22 cellular contexts compared by ENCODE assay signal in the genomic region with DNA sequence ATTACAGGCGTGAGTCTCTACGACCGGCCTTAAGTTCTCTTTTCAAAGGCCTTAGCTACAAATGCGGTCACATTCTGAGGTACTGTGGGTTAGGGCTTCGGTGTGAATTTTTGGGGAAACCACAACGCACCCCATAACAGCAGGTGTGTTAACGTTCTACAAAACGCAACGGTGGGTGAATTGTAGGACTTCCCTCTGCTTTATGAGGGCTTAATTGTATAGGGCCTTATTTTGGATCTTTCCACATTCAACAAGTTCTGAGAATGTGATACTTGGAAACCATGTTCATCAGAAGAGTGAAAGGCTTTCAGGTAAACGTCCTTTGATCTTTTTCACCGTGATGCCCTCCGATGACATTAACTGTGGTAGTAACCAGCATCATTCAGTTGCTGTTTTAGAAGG.
DNase-seq lines count a peak whose midpoint lies in the region; ATAC-seq and TF ChIP-seq lines count a peak whose summit lies in the region.
"Had no signal": no experiment of that assay in that cellular context is flagged by ENCODE, and none has a peak within 500 bp of the region (broad histone marks: within the 10 kb centered on the region; RNA-seq: fewer than 3 reads in every experiment).

No MANE protein-coding gene starts in this region.

- H3K27me3 ChIP-seq in PC-9 (ENCODE audit: insufficient read depth, low read depth) = no peaks in the 10 kb centered on the region
- H3K27me3 ChIP-seq: dorsolateral prefrontal cortex had no signal

- no peak overlapping the region for H3K4me2 ChIP-seq in PC-9

- peaks cover 31% of the 10 kb centered on the region for H3K36me3 Mint-ChIP-seq in activated CD4-positive, alpha-beta memory T cell treated with anti-CD3 and anti-CD28 coated beads, Interleukin-2, amount 10 ng/mL, durations not matched to agents 7 days and 5 days (ENCODE audit: low read depth)
- H3K36me3 Mint-ChIP-seq in activated naive CD8-positive, alpha-beta T cell treated with anti-CD3 and anti-CD28 coated beads, Interleukin-2, amount 50 U/mL, for 24 hours (ENCODE audit: low read depth) = peaks cover 12% of the 10 kb centered on the region

- TF ChIP-seq CTCF in PC-9 (conservative IDR thresholded peaks at IDR 0.05) = no peak

- POLR2A ChIA-PET in activated CD4-positive, alpha-beta memory T cell treated with anti-CD3 and anti-CD28 coated beads, Interleukin-2, amount 10 ng/mL, durations not matched to agents 7 days and 5 days (lab: Charles Lee) = interaction anchor here (1.0 to 1.6 kb wide), 6 partner anchors 9 to 141 kb away, joined by 3 to 6 read pairs (median 4); no protein-coding TSS in a partner anchor
- POLR2A ChIA-PET in PC-9 (lab: Charles Lee; ENCODE audit: unreplicated experiment) = no interaction called here

- H4K20me1 ChIP-seq in PC-9 (ENCODE audit: insufficient read depth) = no peaks in the 10 kb centered on the region

- no peaks in the 10 kb centered on the region for H3K79me2 ChIP-seq in PC-9 (ENCODE audit: low read depth)

- in situ Hi-C loops in ACHN (cut with HindIII; ENCODE audit: low pct_ligation_motif_present, low pct_unique_long_range_greater_than_20kb, low sequenced_read_pairs) = no loop called here

- peak overlapping the region; percentile 81 for H3K27ac Mint-ChIP-seq in activated CD4-positive, alpha-beta memory T cell treated with anti-CD3 and anti-CD28 coated beads, Interleukin-2, amount 10 ng/mL, durations not matched to agents 7 days and 5 days
- peak overlapping the region; percentile 75 for H3K27ac Mint-ChIP-seq in activated naive CD8-positive, alpha-beta T cell treated with anti-CD3 and anti-CD28 coated beads, Interleukin-2, amount 50 U/mL, for 24 hours

- no peaks in the 10 kb centered on the region for H3K9me2 ChIP-seq in PC-9 (ENCODE audit: insufficient read depth)

- H3K9me3 ChIP-seq in PC-9 (ENCODE audit: insufficient read depth, low read depth) = no peaks in the 10 kb centered on the region

- H3K4me3 ChIP-seq in PC-9 = no peak overlapping the region
- H3K4me3 ChIP-seq: dorsolateral prefrontal cortex, GM12878, GM23248, lung had no signal

- intact Hi-C loops in Right ventricle myocardium superior (cut with DNase I) (no loop called here), PC-9 (cut with micrococcal nuclease; ENCODE audit: unreplicated experiment) (no loop called here)

- no peaks in the 10 kb centered on the region for H3K27me3 Mint-ChIP-seq in activated CD4-positive, alpha-beta memory T cell treated with anti-CD3 and anti-CD28 coated beads, Interleukin-2, amount 10 ng/mL, durations not matched to agents 7 days and 5 days
- no peaks in the 10 kb centered on the region for H3K27me3 Mint-ChIP-seq in activated naive CD8-positive, alpha-beta T cell treated with anti-CD3 and anti-CD28 coated beads, Interleukin-2, amount 50 U/mL, for 24 hours

- CTCF ChIA-PET in activated CD4-positive, alpha-beta memory T cell treated with anti-CD3 and anti-CD28 coated beads, Interleukin-2, amount 10 ng/mL, durations not matched to agents 7 days and 5 days (lab: Charles Lee) = no interaction called here
- CTCF ChIA-PET in PC-9 (lab: Charles Lee) = no interaction called here

- DNase-seq in stimulated activated naive CD4-positive, alpha-beta T cell (lab: John Stamatoyannopoulos, UW) = peak in 5 of 6 experiments; percentile 3 to 84 (median 78)
- no peak for DNase-seq in stimulated activated naive CD4-positive, alpha-beta T cell treated with Interleukin-2 at 50 U/mL for 16 hours (lab: John Stamatoyannopoulos, UW)
- peak; percentile 53 for DNase-seq in activated CD4-positive, alpha-beta memory T cell treated with anti-CD3 and anti-CD28 coated beads, Interleukin-2, amount 10 ng/mL, durations not matched to agents 7 days and 5 days
- peak; percentile 19 for DNase-seq in activated naive CD8-positive, alpha-beta T cell treated with anti-CD3 and anti-CD28 coated beads, Interleukin-2, amount 50 U/mL, for 24 hours
- DNase-seq in Right ventricle myocardium superior (no peak), PC-9 (no peak), ACHN (no peak), glomerular visceral epithelial cell (ENCODE audit: extremely low spot score) (no peak)
- DNase-seq: Calu3, dorsolateral prefrontal cortex, GM23248, head of caudate nucleus, KBM-7, NCI-H1048, posterior cingulate gyrus, RPMI8226, small intestine, WERI-Rb-1 had no signal

- H3K4me3 Mint-ChIP-seq in activated CD4-positive, alpha-beta memory T cell treated with anti-CD3 and anti-CD28 coated beads, Interleukin-2, amount 10 ng/mL, durations not matched to agents 7 days and 5 days = peak overlapping the region; percentile 43
- H3K4me3 Mint-ChIP-seq in activated naive CD8-positive, alpha-beta T cell treated with anti-CD3 and anti-CD28 coated beads, Interleukin-2, amount 50 U/mL, for 24 hours = peak overlapping the region; percentile 55

- no peak overlapping the region for H2AFZ ChIP-seq in PC-9
- H2AFZ ChIP-seq: GM23248 had no signal

- no peaks in the 10 kb centered on the region for H3K36me3 ChIP-seq in PC-9 (ENCODE audit: low read depth)
- H3K36me3 ChIP-seq: WERI-Rb-1 had no signal

- H3K4me1 Mint-ChIP-seq in activated CD4-positive, alpha-beta memory T cell treated with anti-CD3 and anti-CD28 coated beads, Interleukin-2, amount 10 ng/mL, durations not matched to agents 7 days and 5 days = peaks cover 54% of the 10 kb centered on the region
- peaks cover 33% of the 10 kb centered on the region for H3K4me1 Mint-ChIP-seq in activated naive CD8-positive, alpha-beta T cell treated with anti-CD3 and anti-CD28 coated beads, Interleukin-2, amount 50 U/mL, for 24 hours

- H3K9me3 Mint-ChIP-seq in activated CD4-positive, alpha-beta memory T cell treated with anti-CD3 and anti-CD28 coated beads, Interleukin-2, amount 10 ng/mL, durations not matched to agents 7 days and 5 days = peaks cover 21% of the 10 kb centered on the region
- H3K9me3 Mint-ChIP-seq in activated naive CD8-positive, alpha-beta T cell treated with anti-CD3 and anti-CD28 coated beads, Interleukin-2, amount 50 U/mL, for 24 hours = peaks cover 14% of the 10 kb centered on the region

- no peaks in the 10 kb centered on the region for H3F3A ChIP-seq in PC-9 (ENCODE audit: insufficient read depth, low read depth)

- no TSS peak for BruUV-seq in PC-9 (replicated peaks; lab: Mats Ljungman, UMichigan)

- H3K4me1 ChIP-seq in PC-9 (replicated peaks; ENCODE audit: insufficient read depth) = no peaks in the 10 kb centered on the region

- no peak overlapping the region for H3K27ac ChIP-seq in PC-9
- H3K27ac ChIP-seq: dorsolateral prefrontal cortex, GM23248, HL-60, WERI-Rb-1 had no signal

- ATAC-seq in activated naive CD8-positive, alpha-beta T cell treated with anti-CD3 and anti-CD28 coated beads, Interleukin-2, amount 50 U/mL, for 24 hours = peak; percentile 74
- ATAC-seq in Right ventricle myocardium superior (ENCODE audit: poor library complexity) = no peak
- ATAC-seq: esophagus mucosa, GM12878 had no signal

Comparison
In these comparisons a context has a peak if more than half of its experiments do, and no peak if none do; other contexts are left out.
1. DNase-seq: peak in stimulated activated naive CD4-positive, alpha-beta T cell (5 of 6), activated CD4-positive, alpha-beta memory T cell treated with anti-CD3 and anti-CD28 coated beads, Interleukin-2, amount 10 ng/mL, durations not matched to agents 7 days and 5 days (single experiment) and activated naive CD8-positive, alpha-beta T cell treated with anti-CD3 and anti-CD28 coated beads, Interleukin-2, amount 50 U/mL, for 24 hours (single experiment); none in stimulated activated naive CD4-positive, alpha-beta T cell treated with Interleukin-2 at 50 U/mL for 16 hours (single experiment), Right ventricle myocardium superior (single experiment), PC-9 (0 of 2), ACHN (single experiment) and glomerular visceral epithelial cell (single experiment).